Comparison of ENCODE assay signal across 20 cellular contexts in genomic region chr2:214076527-214076926, GRCh38.
DNase-seq lines count a peak whose midpoint lies in the region; ATAC-seq lines count a peak whose summit lies in the region.
"Had no signal": no experiment of that assay in that cellular context is flagged by ENCODE, and none has a peak within 500 bp of the region (broad histone marks: within the 10 kb centered on the region; RNA-seq: fewer than 3 reads in every experiment).

No MANE protein-coding gene starts in this region.

- CTCF ChIA-PET in CD4-positive, alpha-beta memory T cell (lab: Charles Lee; ENCODE audit: partially characterized antibody): no interaction called here

- H2BK12ac ChIP-seq in mesenchymal stem cell (ENCODE audit: low read length in 2 of 2): no peak overlapping the region

- no peak overlapping the region for H3K9ac ChIP-seq in mesenchymal stem cell (ENCODE audit: low read length)
- H3K9ac ChIP-seq: SK-N-SH had no signal

- H3K9me3 ChIP-seq in mesenchymal stem cell (ENCODE audit: control insufficient read depth, low read length): no peaks in the 10 kb centered on the region
- no peaks in the 10 kb centered on the region for H3K9me3 ChIP-seq in CD4-positive, alpha-beta memory T cell (ENCODE audit: control insufficient read depth in 1 of 2, low read length in 2 of 2)
- H3K9me3 ChIP-seq: MG63, SK-N-SH, uterus had no signal

- in situ Hi-C loops in G401 (cut with HindIII; ENCODE audit: low sequenced_read_pairs): no loop called here

- H2BK5ac ChIP-seq in mesenchymal stem cell (ENCODE audit: low read depth, low read length, poor library complexity, severe bottlenecking): no peak overlapping the region

- no peak overlapping the region for H3K4ac ChIP-seq in mesenchymal stem cell (ENCODE audit: low read depth in 1 of 2, low read length in 2 of 2)

- no peak overlapping the region for H3K23ac ChIP-seq in mesenchymal stem cell (ENCODE audit: low read length in 2 of 2)

- no peak overlapping the region for H4K91ac ChIP-seq in mesenchymal stem cell (ENCODE audit: low read length)

- no peaks in the 10 kb centered on the region for H3K27me3 Mint-ChIP-seq in CD4-positive, alpha-beta memory T cell
- H3K27me3 Mint-ChIP-seq: activated CD8-positive, alpha-beta T cell treated with anti-CD3 and anti-CD28 coated beads for 36 hours had no signal

- H3K4me2 ChIP-seq in mesenchymal stem cell (ENCODE audit: low read length, poor library complexity, severe bottlenecking): no peak overlapping the region
- H3K4me2 ChIP-seq: GM23338, SK-N-SH had no signal

- H3K27ac ChIP-seq in mesenchymal stem cell (ENCODE audit: low read length, poor library complexity, severe bottlenecking): no peak overlapping the region
- H3K27ac ChIP-seq in CD4-positive, alpha-beta memory T cell (ENCODE audit: low read depth, low read length): no peak overlapping the region
- H3K27ac ChIP-seq: C4-2B, uterus had no signal

- intact Hi-C loops in CD4-positive, alpha-beta memory T cell (cut with micrococcal nuclease): no loop called here

- no peak overlapping the region for H2BK120ac ChIP-seq in mesenchymal stem cell (ENCODE audit: low read depth, low read length)

- no peak overlapping the region for H3K27ac Mint-ChIP-seq in CD4-positive, alpha-beta memory T cell
- H3K27ac Mint-ChIP-seq: activated CD8-positive, alpha-beta T cell treated with anti-CD3 and anti-CD28 coated beads for 36 hours; GM23338 had no signal

- DNase-seq in H4 (ENCODE audit: low spot score): peak; percentile 10
- peak; percentile 5 for DNase-seq in mesenchymal stem cell
- no peak for DNase-seq in G401 (ENCODE audit: low spot score)
- DNase-seq in CD4-positive, alpha-beta memory T cell: no peak
- DNase-seq: activated CD8-positive, alpha-beta T cell treated with anti-CD3 and anti-CD28 coated beads for 36 hours; amygdala; DND-41; left colon; MG63; NCI-H2029 treated with DMSO at 0.1 percent for 48 hours; NCI-H526 treated with DMSO at 0.1 percent for 48 hours; SK-N-SH; stimulated activated naive CD4-positive, alpha-beta T cell; uterus had no signal

- no peak overlapping the region for H4K8ac ChIP-seq in mesenchymal stem cell (ENCODE audit: low read length)

- POLR2A ChIA-PET in CD4-positive, alpha-beta memory T cell (lab: Charles Lee; ENCODE audit: partially characterized antibody): no interaction called here

- H3K36me3 Mint-ChIP-seq in CD4-positive, alpha-beta memory T cell: no peaks in the 10 kb centered on the region

- ATAC-seq in GM18508 (IDR thresholded peaks at IDR 0.05; ENCODE audit: insufficient read depth, unreplicated experiment) (peak; percentile 93), HG03460 (IDR thresholded peaks at IDR 0.05; ENCODE audit: unreplicated experiment) (peak; percentile 68), GM21360 (IDR thresholded peaks at IDR 0.05; ENCODE audit: unreplicated experiment) (no peak), GM21367 (IDR thresholded peaks at IDR 0.05; ENCODE audit: unreplicated experiment) (no peak)
- ATAC-seq: activated CD8-positive, alpha-beta T cell treated with anti-CD3 and anti-CD28 coated beads for 36 hours; GM23338; left colon had no signal

- no peak overlapping the region for H2BK15ac ChIP-seq in mesenchymal stem cell (ENCODE audit: low read depth, poor library complexity, severe bottlenecking)

- H3K18ac ChIP-seq in mesenchymal stem cell (ENCODE audit: low read depth in 1 of 2, low read length in 2 of 2): no peak overlapping the region

- 41% methylated on average over 1 of the region's 1 CpG for WGBS in mesenchymal stem cell

- no peaks in the 10 kb centered on the region for H3K79me1 ChIP-seq in mesenchymal stem cell (replicated peaks; ENCODE audit: low read length, poor library complexity, severe bottlenecking)

- peaks cover 1% of the 10 kb centered on the region for H3K4me1 ChIP-seq in mesenchymal stem cell (ENCODE audit: control insufficient read depth, insufficient read depth, low read depth, low read length)
- H3K4me1 ChIP-seq in CD4-positive, alpha-beta memory T cell (ENCODE audit: insufficient read depth, low read length): no peaks in the 10 kb centered on the region
- H3K4me1 ChIP-seq: uterus had no signal

- H3K14ac ChIP-seq in mesenchymal stem cell (ENCODE audit: low read length in 2 of 2): no peak overlapping the region

- H3K36me3 ChIP-seq in mesenchymal stem cell (ENCODE audit: control insufficient read depth in 1 of 2, insufficient read depth in 2 of 2, low read depth in 1 of 2, low read length in 2 of 2): no peaks in the 10 kb centered on the region
- H3K36me3 ChIP-seq in CD4-positive, alpha-beta memory T cell (ENCODE audit: insufficient read depth, low read length): no peaks in the 10 kb centered on the region
- H3K36me3 ChIP-seq: MG63, uterus had no signal

- no peak overlapping the region for H2AK5ac ChIP-seq in mesenchymal stem cell (ENCODE audit: low read length, severe bottlenecking)

- no peaks in the 10 kb centered on the region for H3K27me3 ChIP-seq in mesenchymal stem cell (ENCODE audit: control insufficient read depth in 1 of 2, insufficient read depth in 1 of 2, low read length in 2 of 2)
- H3K27me3 ChIP-seq in CD4-positive, alpha-beta memory T cell (ENCODE audit: insufficient read depth, low read length): no peaks in the 10 kb centered on the region
- H3K27me3 ChIP-seq: MG63, uterus had no signal

- no peak overlapping the region for H3K4me3 Mint-ChIP-seq in CD4-positive, alpha-beta memory T cell
- H3K4me3 Mint-ChIP-seq: activated CD8-positive, alpha-beta T cell treated with anti-CD3 and anti-CD28 coated beads for 36 hours; GM23338 had no signal

- H2AFZ ChIP-seq in mesenchymal stem cell (ENCODE audit: low read depth, low read length): no peak overlapping the region

- no peaks in the 10 kb centered on the region for H3K4me1 Mint-ChIP-seq in CD4-positive, alpha-beta memory T cell

- H3K4me3 ChIP-seq in mesenchymal stem cell (ENCODE audit: insufficient read depth in 1 of 2, low read depth in 1 of 2, low read length in 2 of 2): no peak overlapping the region
- H3K4me3 ChIP-seq in CD4-positive, alpha-beta memory T cell (ENCODE audit: low read length in 2 of 2): no peak overlapping the region
- H3K4me3 ChIP-seq: GM23338, MG63, uterus had no signal

- peaks cover 0 to 4% (median 0%) of the 10 kb centered on the region in 8 donors for H3K9me3 Mint-ChIP-seq in CD4-positive, alpha-beta memory T cell
- H3K9me3 Mint-ChIP-seq: activated CD8-positive, alpha-beta T cell treated with anti-CD3 and anti-CD28 coated beads for 36 hours; GM23338 had no signal

Comparison
In these comparisons a context has a peak if more than half of its experiments do, and no peak if none do; other contexts are left out.
1. ATAC-seq: peak in GM18508 (single experiment) and HG03460 (single experiment); none in GM21360 (single experiment) and GM21367 (single experiment).
2. DNase-seq: peak in H4 (single experiment) and mesenchymal stem cell (single experiment); none in G401 (single experiment) and CD4-positive, alpha-beta memory T cell (0 of 5).